In genomic region chr4:99826016-99826415, GRCh38 we compare ENCODE assay signal across 30 cellular contexts. TPM values are rescaled to one million over a fixed set of nuclear protein-coding genes. Genes with fewer than 3 reads are reported as not detected.
"Had no signal": no experiment of that assay in that cellular context is flagged by ENCODE, and none has a peak within 500 bp of the region (broad histone marks: within the 10 kb centered on the region; RNA-seq: fewer than 3 reads in every experiment).

No MANE protein-coding gene starts in this region.

- H3K27me3 ChIP-seq: ascending aorta, esophagus muscularis mucosa, heart right ventricle, ovary, right lobe of liver, stomach, thyroid gland had no signal

- H3K27ac ChIP-seq: ascending aorta, esophagus muscularis mucosa, heart right ventricle, ovary, right lobe of liver, stomach, thyroid gland had no signal

- DNase-seq: activated CD4-positive, alpha-beta T cell treated with anti-CD3 and anti-CD28 coated beads for 36 hours; activated CD4-positive, CD25-positive, alpha-beta regulatory T cell; activated CD8-positive, alpha-beta memory T cell treated with anti-CD3 and anti-CD28 coated beads, Interleukin-2, amount 10 ng/mL, durations not matched to agents 7 days and 5 days; activated CD8-positive, alpha-beta T cell treated with anti-CD3 and anti-CD28 coated beads, Interleukin-2, amount 10 ng/mL, durations not matched to agents 7 days and 5 days; activated effector memory CD4-positive, alpha-beta T cell treated with anti-CD3 and anti-CD28 coated beads, Interleukin-2, amount 50 U/mL, for 16 hours; activated naive CD4-positive, alpha-beta T cell treated with anti-CD3 and anti-CD28 coated beads, Interleukin-2, amount 10 ng/mL, durations not matched to agents 7 days and 5 days; activated naive CD8-positive, alpha-beta T cell treated with anti-CD3 and anti-CD28 coated beads, Interleukin-2, amount 10 ng/mL, durations not matched to agents 7 days and 5 days; activated T-cell treated with anti-CD3 and anti-CD28 coated beads, Interleukin-2, amount 50 U/mL, for 48 hours; cortex of kidney; effector memory CD8-positive, alpha-beta T cell; foreskin melanocyte; heart right ventricle; kidney glomerular epithelial cell; mucosa of descending colon; nephron progenitor cell; ovary; right lobe of liver; stimulated activated CD4-positive, alpha-beta T cell treated with anti-CD3 and anti-CD28 coated beads, Interleukin-4, amount 100 ng/mL, for 4 hours; stimulated activated CD8-positive, alpha-beta memory T cell treated with anti-CD3 and anti-CD28 coated beads, Interleukin-4, amount 100 ng/mL, for 48 hours; stimulated activated naive B cell treated with anti-CD40 and anti-IgM and Interleukin-4, amounts not matched to agents 10 μg/mL and 1 μg/mL and 100 μg/mL, for 72 hours; stomach; T-helper 1 cell; thyroid gland had no signal

- H3K4me3 ChIP-seq: ascending aorta, esophagus muscularis mucosa, heart right ventricle, lung, mucosa of descending colon, ovary, right lobe of liver, skin epidermis, stomach, thyroid gland had no signal

- H3K4me1 ChIP-seq: ascending aorta, right lobe of liver, stomach, thyroid gland had no signal

- H3K36me3 ChIP-seq: ascending aorta, esophagus muscularis mucosa, heart right ventricle, ovary, right lobe of liver, stomach, thyroid gland had no signal

- H3K9me3 ChIP-seq: ascending aorta, esophagus muscularis mucosa, heart right ventricle, mucosa of descending colon, ovary, right lobe of liver, stomach, thyroid gland had no signal

RNA-seq across cellular contexts. Expression of gene DAPP1, which starts 9.4 kb away (rescaled TPM):
- total RNA-seq: ascending aorta, chondrocyte, glomerular endothelial cell, myocyte had no signal
